In genomic region chr2:12222561-12222960, GRCh38 we compare ENCODE assay signal across 18 cellular contexts.
"Had no signal": no experiment of that assay in that cellular context is flagged by ENCODE, and none has a peak within 500 bp of the region (broad histone marks: within the 10 kb centered on the region; RNA-seq: fewer than 3 reads in every experiment).

No MANE protein-coding gene starts in this region.

- H3K4me1 Mint-ChIP-seq: activated CD4-positive, alpha-beta memory T cell treated with anti-CD3 and anti-CD28 coated beads, Interleukin-2, amount 10 ng/mL, durations not matched to agents 7 days and 5 days; activated CD4-positive, alpha-beta T cell treated with anti-CD3 and anti-CD28 coated beads, Interleukin-2, amount 10 ng/mL, durations not matched to agents 24 days and 14 days; activated naive CD8-positive, alpha-beta T cell treated with anti-CD3 and anti-CD28 coated beads, Interleukin-2, amount 10 ng/mL, durations not matched to agents 7 days and 5 days had no signal

- H3K4me2 ChIP-seq: PC-9 had no signal

- ATAC-seq: activated CD4-positive, CD25-positive, alpha-beta regulatory T cell treated with anti-CD3 and anti-CD28 coated beads, Interleukin-2, amount 50 U/mL, for 24 hours; activated T-cell treated with anti-CD3 and anti-CD28 coated beads, Interleukin-2, amount 50 U/mL, for 4 hours had no signal

- H3K4me3 Mint-ChIP-seq: activated CD4-positive, alpha-beta memory T cell treated with anti-CD3 and anti-CD28 coated beads, Interleukin-2, amount 10 ng/mL, durations not matched to agents 7 days and 5 days; activated CD4-positive, alpha-beta T cell treated with anti-CD3 and anti-CD28 coated beads, Interleukin-2, amount 10 ng/mL, durations not matched to agents 24 days and 14 days; activated naive CD8-positive, alpha-beta T cell treated with anti-CD3 and anti-CD28 coated beads, Interleukin-2, amount 10 ng/mL, durations not matched to agents 7 days and 5 days; activated T-cell treated with anti-CD3 and anti-CD28 coated beads, Interleukin-2, amount 50 U/mL, for 4 hours; central memory CD8-positive, alpha-beta T cell; T-helper 1 cell treated with Interleukin-12 subunit alpha and Interleukin-12 subunit beta and Interleukin-4 antibody, amounts not matched to agents 30 μg/mL and 1 μg/mL, for 36 hours had no signal

- H3K27ac Mint-ChIP-seq: activated CD4-positive, alpha-beta memory T cell treated with anti-CD3 and anti-CD28 coated beads, Interleukin-2, amount 10 ng/mL, durations not matched to agents 7 days and 5 days; activated CD4-positive, alpha-beta T cell treated with anti-CD3 and anti-CD28 coated beads, Interleukin-2, amount 10 ng/mL, durations not matched to agents 24 days and 14 days; activated naive CD8-positive, alpha-beta T cell treated with anti-CD3 and anti-CD28 coated beads, Interleukin-2, amount 10 ng/mL, durations not matched to agents 7 days and 5 days; T-helper 1 cell treated with Interleukin-12 subunit alpha and Interleukin-12 subunit beta and Interleukin-4 antibody, amounts not matched to agents 30 μg/mL and 1 μg/mL, for 36 hours had no signal

- H3K27me3 Mint-ChIP-seq: activated CD4-positive, alpha-beta T cell treated with anti-CD3 and anti-CD28 coated beads, Interleukin-2, amount 10 ng/mL, durations not matched to agents 24 days and 14 days; central memory CD8-positive, alpha-beta T cell had no signal

- H3K27me3 ChIP-seq: MG63 had no signal

- H3K27ac ChIP-seq: PC-9 had no signal

- H3K4me3 ChIP-seq: MG63, PC-9 had no signal

- H3K36me3 ChIP-seq: MG63 had no signal

- H2AFZ ChIP-seq: PC-9 had no signal

- DNase-seq: activated CD4-positive, alpha-beta memory T cell treated with anti-CD3 and anti-CD28 coated beads, Interleukin-2, amount 10 ng/mL, durations not matched to agents 7 days and 5 days; activated CD4-positive, alpha-beta T cell treated with anti-CD3 and anti-CD28 coated beads, Interleukin-2, amount 10 ng/mL, durations not matched to agents 24 days and 14 days; activated gamma-delta T cell treated with Interleukin-2 at 50 U/mL for 16 hours; activated naive CD8-positive, alpha-beta T cell treated with anti-CD3 and anti-CD28 coated beads, Interleukin-2, amount 10 ng/mL, durations not matched to agents 7 days and 5 days; activated T-cell treated with anti-CD3 and anti-CD28 coated beads, Interleukin-2, amount 50 U/mL, for 4 hours; aorta; MG63; MV-4-11; NCI-H1092 treated with DMSO at 0.1 percent for 48 hours; NCI-H1417 treated with DMSO at 0.1 percent for 48 hours; NCI-H1694; NCI-H2029 treated with DMSO at 0.1 percent for 48 hours; NCI-H510A treated with DMSO at 0.1 percent for 48 hours; PC-9; SHP77 treated with DMSO at 0.1 percent for 48 hours had no signal
